ENCODE assay signal across 7 cellular contexts in genomic region chr3:196019556-196019955, GRCh38.
DNase-seq lines count a peak whose midpoint lies in the region; ATAC-seq and TF ChIP-seq lines count a peak whose summit lies in the region.
"Not testable (repeated sequence)": the region's sequence is repeated elsewhere in the genome, so short reads cannot be mapped to it uniquely, and the experiment has no call there.

No MANE protein-coding gene starts in this region.

- not testable (repeated sequence) for H3K36me3 Mint-ChIP-seq in activated CD4-positive, alpha-beta T cell treated with anti-CD3 and anti-CD28 coated beads for 36 hours (ENCODE audit: low read depth); stimulated activated naive B cell treated with anti-CD40 and anti-IgM and Interleukin-4, amounts not matched to agents 10 μg/mL and 1 μg/mL and 100 μg/mL, for 72 hours

- not testable (repeated sequence) for H3K36me3 ChIP-seq in brain microvascular endothelial cell (replicated peaks); mucosa of descending colon (ENCODE audit: low read depth)

- not testable (repeated sequence) for TF ChIP-seq CTCF in brain microvascular endothelial cell (IDR thresholded peaks at IDR 0.05; ENCODE audit: low read depth, low read length, missing control alignments); fibroblast of mammary gland (conservative IDR thresholded peaks at IDR 0.05; ENCODE audit: control insufficient read depth, insufficient read depth, low read depth, low read length); mucosa of descending colon (IDR thresholded peaks at IDR 0.05)

- not testable (repeated sequence) for H3K9me3 ChIP-seq in mucosa of descending colon

- H3K4me1 Mint-ChIP-seq in activated CD4-positive, alpha-beta T cell treated with anti-CD3 and anti-CD28 coated beads for 36 hours; stimulated activated naive B cell treated with anti-CD40 and anti-IgM and Interleukin-4, amounts not matched to agents 10 μg/mL and 1 μg/mL and 100 μg/mL, for 72 hours: not testable (repeated sequence)

- H3K27me3 Mint-ChIP-seq in activated CD4-positive, alpha-beta T cell treated with anti-CD3 and anti-CD28 coated beads for 36 hours = not testable (repeated sequence)
- peaks cover 4 to 12% of the 10 kb centered on the region in 2 donors for H3K27me3 Mint-ChIP-seq in stimulated activated naive B cell treated with anti-CD40 and anti-IgM and Interleukin-4, amounts not matched to agents 10 μg/mL and 1 μg/mL and 100 μg/mL, for 72 hours

- ATAC-seq in activated CD4-positive, alpha-beta T cell treated with anti-CD3 and anti-CD28 coated beads for 36 hours = peak; percentile 51
- ATAC-seq in left cardiac atrium = peak; percentile 88 to 93
- ATAC-seq in mucosa of descending colon = peak; percentile 28
- peak; percentile 57 to 72 for ATAC-seq in stimulated activated naive B cell treated with anti-CD40 and anti-IgM and Interleukin-4, amounts not matched to agents 10 μg/mL and 1 μg/mL and 100 μg/mL, for 72 hours (replicated peaks)

- in situ Hi-C loops in brain microvascular endothelial cell (cut with HindIII; ENCODE audit: low pct_ligation_motif_present, low sequenced_read_pairs) = not testable (repeated sequence)

- intact Hi-C loops in activated CD4-positive, alpha-beta T cell treated with anti-CD3 and anti-CD28 coated beads for 36 hours (cut with DNase I, micrococcal nuclease); left cardiac atrium (cut with DNase I); mucosa of descending colon (cut with DNase I, micrococcal nuclease): not testable (repeated sequence)

- peak; percentile 42 for DNase-seq in M059J (ENCODE audit: low read depth)
- DNase-seq in activated CD4-positive, alpha-beta T cell treated with anti-CD3 and anti-CD28 coated beads for 36 hours; left cardiac atrium; mucosa of descending colon; stimulated activated naive B cell treated with anti-CD40 and anti-IgM and Interleukin-4, amounts not matched to agents 10 μg/mL and 1 μg/mL and 100 μg/mL, for 72 hours: not testable (repeated sequence)
- peak; percentile 12 for DNase-seq in brain microvascular endothelial cell
- DNase-seq in fibroblast of mammary gland (ENCODE audit: low read depth) = peak; percentile 14

- H3K27ac ChIP-seq in brain microvascular endothelial cell = not testable (repeated sequence)

- H3K27me3 ChIP-seq in brain microvascular endothelial cell (replicated peaks) = not testable (repeated sequence)

- H3K9me3 Mint-ChIP-seq in activated CD4-positive, alpha-beta T cell treated with anti-CD3 and anti-CD28 coated beads for 36 hours (ENCODE audit: low read depth); stimulated activated naive B cell treated with anti-CD40 and anti-IgM and Interleukin-4, amounts not matched to agents 10 μg/mL and 1 μg/mL and 100 μg/mL, for 72 hours: not testable (repeated sequence)

- CTCF ChIA-PET in activated CD4-positive, alpha-beta T cell treated with anti-CD3 and anti-CD28 coated beads for 36 hours (lab: Charles Lee) = not testable (repeated sequence)

- POLR2A ChIA-PET in activated CD4-positive, alpha-beta T cell treated with anti-CD3 and anti-CD28 coated beads for 36 hours (lab: Charles Lee) = not testable (repeated sequence)

- not testable (repeated sequence) for H3K4me3 Mint-ChIP-seq in activated CD4-positive, alpha-beta T cell treated with anti-CD3 and anti-CD28 coated beads for 36 hours; stimulated activated naive B cell treated with anti-CD40 and anti-IgM and Interleukin-4, amounts not matched to agents 10 μg/mL and 1 μg/mL and 100 μg/mL, for 72 hours

- not testable (repeated sequence) for H3K4me3 ChIP-seq in brain microvascular endothelial cell (ENCODE audit: low read depth, low read length); fibroblast of mammary gland (ENCODE audit: control insufficient read depth, low read depth, low read length); mucosa of descending colon

- not testable (repeated sequence) for H3K4me1 ChIP-seq in mucosa of descending colon (ENCODE audit: low read depth)

- H3K27ac Mint-ChIP-seq in activated CD4-positive, alpha-beta T cell treated with anti-CD3 and anti-CD28 coated beads for 36 hours; stimulated activated naive B cell treated with anti-CD40 and anti-IgM and Interleukin-4, amounts not matched to agents 10 μg/mL and 1 μg/mL and 100 μg/mL, for 72 hours: not testable (repeated sequence)

Comparison
In these comparisons a context has a peak if more than half of its experiments do, and no peak if none do; other contexts are left out.
1. ATAC-seq: peak in every context shown above with its lines; median percentile 90 in left cardiac atrium; 64 in stimulated activated naive B cell treated with anti-CD40 and anti-IgM and Interleukin-4, amounts not matched to agents 10 μg/mL and 1 μg/mL and 100 μg/mL, for 72 hours; 51 in activated CD4-positive, alpha-beta T cell treated with anti-CD3 and anti-CD28 coated beads for 36 hours; 28 in mucosa of descending colon.